In genomic region chr9:132005896-132006295, GRCh38 we compare ENCODE assay signal across 1 cellular context.
TF ChIP-seq lines count a peak whose summit lies in the region.

No MANE protein-coding gene starts in this region.

TF ChIP-seq in GM23338, 12 proteins besides CTCF, POLR2A, EP300 and RAD21 (continued from another document):
- TF ChIP-seq, protein P1, sequence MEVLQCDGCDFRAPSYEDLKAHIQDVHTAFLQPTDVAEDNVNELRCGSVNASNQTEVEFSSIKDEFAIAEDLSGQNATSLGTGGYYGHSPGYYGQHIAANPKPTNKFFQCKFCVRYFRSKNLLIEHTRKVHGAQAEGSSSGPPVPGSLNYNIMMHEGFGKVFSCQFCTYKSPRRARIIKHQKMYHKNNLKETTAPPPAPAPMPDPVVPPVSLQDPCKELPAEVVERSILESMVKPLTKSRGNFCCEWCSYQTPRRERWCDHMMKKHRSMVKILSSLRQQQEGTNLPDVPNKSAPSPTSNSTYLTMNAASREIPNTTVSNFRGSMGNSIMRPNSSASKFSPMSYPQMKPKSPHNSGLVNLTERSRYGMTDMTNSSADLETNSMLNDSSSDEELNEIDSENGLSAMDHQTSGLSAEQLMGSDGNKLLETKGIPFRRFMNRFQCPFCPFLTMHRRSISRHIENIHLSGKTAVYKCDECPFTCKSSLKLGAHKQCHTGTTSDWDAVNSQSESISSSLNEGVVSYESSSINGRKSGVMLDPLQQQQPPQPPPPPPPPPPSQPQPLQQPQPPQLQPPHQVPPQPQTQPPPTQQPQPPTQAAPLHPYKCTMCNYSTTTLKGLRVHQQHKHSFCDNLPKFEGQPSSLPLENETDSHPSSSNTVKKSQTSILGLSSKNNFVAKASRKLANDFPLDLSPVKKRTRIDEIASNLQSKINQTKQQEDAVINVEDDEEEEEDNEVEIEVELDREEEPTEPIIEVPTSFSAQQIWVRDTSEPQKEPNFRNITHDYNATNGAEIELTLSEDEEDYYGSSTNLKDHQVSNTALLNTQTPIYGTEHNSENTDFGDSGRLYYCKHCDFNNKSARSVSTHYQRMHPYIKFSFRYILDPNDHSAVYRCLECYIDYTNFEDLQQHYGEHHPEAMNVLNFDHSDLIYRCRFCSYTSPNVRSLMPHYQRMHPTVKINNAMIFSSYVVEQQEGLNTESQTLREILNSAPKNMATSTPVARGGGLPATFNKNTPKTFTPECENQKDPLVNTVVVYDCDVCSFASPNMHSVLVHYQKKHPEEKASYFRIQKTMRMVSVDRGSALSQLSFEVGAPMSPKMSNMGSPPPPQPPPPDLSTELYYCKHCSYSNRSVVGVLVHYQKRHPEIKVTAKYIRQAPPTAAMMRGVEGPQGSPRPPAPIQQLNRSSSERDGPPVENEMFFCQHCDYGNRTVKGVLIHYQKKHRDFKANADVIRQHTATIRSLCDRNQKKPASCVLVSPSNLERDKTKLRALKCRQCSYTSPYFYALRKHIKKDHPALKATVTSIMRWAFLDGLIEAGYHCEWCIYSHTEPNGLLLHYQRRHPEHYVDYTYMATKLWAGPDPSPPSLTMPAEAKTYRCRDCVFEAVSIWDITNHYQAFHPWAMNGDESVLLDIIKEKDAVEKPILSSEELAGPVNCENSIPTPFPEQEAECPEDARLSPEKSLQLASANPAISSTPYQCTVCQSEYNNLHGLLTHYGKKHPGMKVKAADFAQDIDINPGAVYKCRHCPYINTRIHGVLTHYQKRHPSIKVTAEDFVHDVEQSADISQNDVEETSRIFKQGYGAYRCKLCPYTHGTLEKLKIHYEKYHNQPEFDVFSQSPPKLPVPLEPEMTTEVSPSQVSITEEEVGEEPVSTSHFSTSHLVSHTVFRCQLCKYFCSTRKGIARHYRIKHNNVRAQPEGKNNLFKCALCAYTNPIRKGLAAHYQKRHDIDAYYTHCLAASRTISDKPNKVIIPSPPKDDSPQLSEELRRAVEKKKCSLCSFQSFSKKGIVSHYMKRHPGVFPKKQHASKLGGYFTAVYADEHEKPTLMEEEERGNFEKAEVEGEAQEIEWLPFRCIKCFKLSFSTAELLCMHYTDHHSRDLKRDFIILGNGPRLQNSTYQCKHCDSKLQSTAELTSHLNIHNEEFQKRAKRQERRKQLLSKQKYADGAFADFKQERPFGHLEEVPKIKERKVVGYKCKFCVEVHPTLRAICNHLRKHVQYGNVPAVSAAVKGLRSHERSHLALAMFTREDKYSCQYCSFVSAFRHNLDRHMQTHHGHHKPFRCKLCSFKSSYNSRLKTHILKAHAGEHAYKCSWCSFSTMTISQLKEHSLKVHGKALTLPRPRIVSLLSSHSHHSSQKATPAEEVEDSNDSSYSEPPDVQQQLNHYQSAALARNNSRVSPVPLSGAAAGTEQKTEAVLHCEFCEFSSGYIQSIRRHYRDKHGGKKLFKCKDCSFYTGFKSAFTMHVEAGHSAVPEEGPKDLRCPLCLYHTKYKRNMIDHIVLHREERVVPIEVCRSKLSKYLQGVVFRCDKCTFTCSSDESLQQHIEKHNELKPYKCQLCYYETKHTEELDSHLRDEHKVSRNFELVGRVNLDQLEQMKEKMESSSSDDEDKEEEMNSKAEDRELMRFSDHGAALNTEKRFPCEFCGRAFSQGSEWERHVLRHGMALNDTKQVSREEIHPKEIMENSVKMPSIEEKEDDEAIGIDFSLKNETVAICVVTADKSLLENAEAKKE (CRISPR knock-in tag; IDR thresholded peaks at IDR 0.05) = no peak
- no peak for TF ChIP-seq EZH2 (IDR thresholded peaks at IDR 0.05; ENCODE audit: low read depth, unreplicated experiment)
- no peak for TF ChIP-seq STAT1 (IDR thresholded peaks at IDR 0.05; ENCODE audit: unreplicated experiment)
- TF ChIP-seq NANOG (IDR thresholded peaks at IDR 0.05; ENCODE audit: borderline replicate concordance) = no peak
- TF ChIP-seq, protein P2, sequence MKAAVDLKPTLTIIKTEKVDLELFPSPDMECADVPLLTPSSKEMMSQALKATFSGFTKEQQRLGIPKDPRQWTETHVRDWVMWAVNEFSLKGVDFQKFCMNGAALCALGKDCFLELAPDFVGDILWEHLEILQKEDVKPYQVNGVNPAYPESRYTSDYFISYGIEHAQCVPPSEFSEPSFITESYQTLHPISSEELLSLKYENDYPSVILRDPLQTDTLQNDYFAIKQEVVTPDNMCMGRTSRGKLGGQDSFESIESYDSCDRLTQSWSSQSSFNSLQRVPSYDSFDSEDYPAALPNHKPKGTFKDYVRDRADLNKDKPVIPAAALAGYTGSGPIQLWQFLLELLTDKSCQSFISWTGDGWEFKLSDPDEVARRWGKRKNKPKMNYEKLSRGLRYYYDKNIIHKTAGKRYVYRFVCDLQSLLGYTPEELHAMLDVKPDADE (IDR thresholded peaks at IDR 0.05) = no peak
- no peak for TF ChIP-seq POLR2AphosphoS5 (IDR thresholded peaks at IDR 0.05; ENCODE audit: low read depth)
- no peak for TF ChIP-seq ZNF114 (CRISPR knock-in tag; IDR thresholded peaks at IDR 0.05)
- TF ChIP-seq ZNF331 (CRISPR knock-in tag; IDR thresholded peaks at IDR 0.05; ENCODE audit: low read depth) = no peak
